ENCODE assay signal across 8 cellular contexts in the genomic region with DNA sequence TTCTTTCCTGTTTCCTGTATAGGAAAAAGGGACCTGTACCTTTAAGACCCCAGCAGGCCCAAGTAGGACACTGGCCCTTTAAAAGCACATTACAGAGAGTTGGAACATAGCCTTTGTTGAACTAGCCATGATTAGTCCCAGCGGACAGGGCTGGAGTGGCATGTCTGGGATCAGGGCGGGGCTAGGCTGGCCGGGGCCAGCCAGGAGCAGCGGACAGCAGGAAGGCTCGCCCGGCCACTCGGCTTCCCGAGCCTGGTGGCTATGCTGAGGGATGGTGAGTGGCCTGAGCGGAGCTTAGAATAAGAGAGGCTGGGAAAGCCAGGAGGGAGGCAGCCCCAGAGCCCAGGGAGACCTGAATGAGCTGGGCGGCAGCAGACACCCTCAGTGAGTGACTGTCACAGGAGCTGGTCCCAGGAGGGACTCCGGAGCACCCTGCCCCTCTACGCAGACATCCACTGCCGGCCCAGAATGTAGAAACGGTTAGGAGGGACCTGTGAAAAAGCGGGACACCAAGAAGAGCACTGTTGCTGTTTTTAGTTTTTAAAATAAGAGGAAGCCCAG.
DNase-seq lines count a peak whose midpoint lies in the region; ATAC-seq and TF ChIP-seq lines count a peak whose summit lies in the region.

No MANE protein-coding gene starts in this region.

- POLR2A ChIA-PET in OCI-LY7 (lab: Charles Lee): interaction anchor here (0.7 to 1.3 kb wide), 4 partner anchors 10 to 247 kb away, joined by 3 to 5 read pairs (median 4); no protein-coding TSS in a partner anchor

- no peak for ATAC-seq in HG03108 (IDR thresholded peaks at IDR 0.05; ENCODE audit: unreplicated experiment)
- no peak for ATAC-seq in HG02970 (IDR thresholded peaks at IDR 0.05; ENCODE audit: low FRiP score, unreplicated experiment)

- H3K36me3 ChIP-seq in OCI-LY7 (ENCODE audit: insufficient read depth, low read length) (no peaks in the 10 kb centered on the region), vagina (no peaks in the 10 kb centered on the region)

- H3K4me1 ChIP-seq in OCI-LY7 (ENCODE audit: insufficient read depth, low read length, poor library complexity, severe bottlenecking) (peaks cover 58% of the 10 kb centered on the region), vagina (peaks cover 83% of the 10 kb centered on the region)

- no peak overlapping the region for H3K4me3 ChIP-seq in OCI-LY7 (ENCODE audit: low read depth, low read length, poor library complexity, severe bottlenecking)
- peak overlapping the region; percentile 25 for H3K4me3 ChIP-seq in epithelial cell of esophagus (ENCODE audit: low read length)
- H3K4me3 ChIP-seq in vagina: peak overlapping the region; percentile 42 to 52

- TF ChIP-seq POLR2A in vagina (IDR thresholded peaks at IDR 0.05): peak in 1 of 2 donors; percentile 55

- no peak overlapping the region for H2AFZ ChIP-seq in OCI-LY7 (ENCODE audit: low read length)

- no peaks in the 10 kb centered on the region for H3K27me3 ChIP-seq in vagina

- intact Hi-C loops in OCI-LY7 (cut with micrococcal nuclease; ENCODE audit: unreplicated experiment): loop anchor here (1.0 to 2.0 kb wide), 4 partner anchors 57 to 273 kb away; no protein-coding TSS in a partner anchor
- intact Hi-C loops in vagina (cut with DNase I): no loop called here

- H4K20me1 ChIP-seq in OCI-LY7 (ENCODE audit: insufficient read depth, low read length): no peaks in the 10 kb centered on the region

- H3K4me2 ChIP-seq in OCI-LY7 (ENCODE audit: low read length): peak overlapping the region; percentile 29; the same call in 1 of the 2 replicates

- no TSS peak for BruUV-seq in OCI-LY7 (replicated peaks; lab: Mats Ljungman, UMichigan)

- no peak for TF ChIP-seq CTCF in OCI-LY7 (conservative IDR thresholded peaks at IDR 0.05; ENCODE audit: low read length)
- TF ChIP-seq CTCF in epithelial cell of esophagus (IDR thresholded peaks at IDR 0.05; ENCODE audit: insufficient read depth, low read depth, low read length, missing control alignments): peak; percentile 15
- peak in 1 of 3 experiments; percentile 11 for TF ChIP-seq CTCF in vagina (IDR thresholded peaks at IDR 0.05)

- CTCF ChIA-PET in OCI-LY7 (lab: Charles Lee; ENCODE audit: unreplicated experiment): no interaction called here

- no peaks in the 10 kb centered on the region for H3K9me3 ChIP-seq in OCI-LY7 (ENCODE audit: low read length)
- H3K9me3 ChIP-seq in vagina: no peaks in the 10 kb centered on the region

- H3K9me2 ChIP-seq in OCI-LY7 (ENCODE audit: insufficient read depth, low read length): no peaks in the 10 kb centered on the region

- DNase-seq in Daoy (ENCODE audit: low read depth): peak; percentile 78
- no peak for DNase-seq in OCI-LY7 (ENCODE audit: low spot score)
- DNase-seq in epithelial cell of esophagus (ENCODE audit: low read depth): peak; percentile 55
- DNase-seq in midbrain (lab: John Stamatoyannopoulos, UW): peak; percentile 84
- DNase-seq in vagina (ENCODE audit: extremely low spot score in 2 of 2): no peak
- no peak for DNase-seq in GOT3 (lab: John Stamatoyannopoulos, UW)

- no peaks in the 10 kb centered on the region for H3K79me2 ChIP-seq in OCI-LY7 (ENCODE audit: insufficient read depth, low read depth, low read length)

- no peak overlapping the region for H3K27ac ChIP-seq in OCI-LY7 (ENCODE audit: low read depth, low read length, poor library complexity, severe bottlenecking)
- H3K27ac ChIP-seq in vagina: peak overlapping the region; percentile 88

Comparison
In these comparisons a context has a peak if more than half of its experiments do, and no peak if none do; other contexts are left out.
1. DNase-seq: peak in Daoy (single experiment), epithelial cell of esophagus (single experiment) and midbrain (single experiment); none in OCI-LY7 (single experiment), vagina (0 of 2) and GOT3 (single experiment).